ENCODE assay signal across 12 cellular contexts in genomic region chr3:117853923-117854322, GRCh38.
DNase-seq lines count a peak whose midpoint lies in the region; ATAC-seq, FAIRE-seq and TF ChIP-seq lines count a peak whose summit lies in the region.
"Had no signal": no experiment of that assay in that cellular context is flagged by ENCODE, and none has a peak within 500 bp of the region (broad histone marks: within the 10 kb centered on the region; RNA-seq: fewer than 3 reads in every experiment).

No MANE protein-coding gene starts in this region.

- peak; percentile 95 for ATAC-seq in RWPE2 (ENCODE audit: low read depth)
- no peak for ATAC-seq in GM18858 (IDR thresholded peaks at IDR 0.05; ENCODE audit: unreplicated experiment)
- no peak for ATAC-seq in HG03095 (IDR thresholded peaks at IDR 0.05; ENCODE audit: unreplicated experiment)

- no peak for TF ChIP-seq POLR2A in GM12892 (IDR thresholded peaks at IDR 0.05; ENCODE audit: low read depth, low read length)

- no peaks in the 10 kb centered on the region for H3K9me3 ChIP-seq in RWPE2 (ENCODE audit: severe bottlenecking)

- no peaks in the 10 kb centered on the region for H3K9me3 Mint-ChIP-seq in progenitor cell of endocrine pancreas (ENCODE audit: low read depth)

- DNase-seq in AG08396 (ENCODE audit: low spot score) (peak; percentile 33), HT-29 (ENCODE audit: low spot score) (peak; percentile 22), RWPE2 (ENCODE audit: low spot score) (no peak), fibroblast of the conjunctiva (ENCODE audit: low read depth) (peak; percentile 24), progenitor cell of endocrine pancreas (ENCODE audit: low spot score, unreplicated experiment) (no peak), GM12892 (ENCODE audit: insufficient read length) (no peak)
- DNase-seq: hypothalamus, Karpas-422, spleen had no signal

- H3K4me3 ChIP-seq in RWPE2 (ENCODE audit: severe bottlenecking), result no peak overlapping the region
- H3K4me3 ChIP-seq: spleen had no signal

- FAIRE-seq in GM12892 (lab: Jason Lieb, UNC), result no peak
- FAIRE-seq: GM12891 had no signal

- no peaks in the 10 kb centered on the region for H3K4me1 ChIP-seq in RWPE2 (ENCODE audit: insufficient read depth, poor library complexity, severe bottlenecking)
- H3K4me1 ChIP-seq: spleen had no signal

- TF ChIP-seq CTCF in RWPE2 (IDR thresholded peaks at IDR 0.05; ENCODE audit: poor library complexity, severe bottlenecking) (no peak), progenitor cell of endocrine pancreas (IDR thresholded peaks at IDR 0.05; ENCODE audit: unreplicated experiment) (no peak)

- H3K4me3 Mint-ChIP-seq in progenitor cell of endocrine pancreas (ENCODE audit: low read depth), result no peak overlapping the region

- H3K27ac Mint-ChIP-seq in progenitor cell of endocrine pancreas, result no peak overlapping the region

- H3K27me3 ChIP-seq in RWPE2 (ENCODE audit: insufficient read depth, poor library complexity, severe bottlenecking), result no peaks in the 10 kb centered on the region
- H3K27me3 ChIP-seq: spleen had no signal

- no peaks in the 10 kb centered on the region for H3K4me1 Mint-ChIP-seq in progenitor cell of endocrine pancreas (ENCODE audit: low read depth)

- no peaks in the 10 kb centered on the region for H3K36me3 ChIP-seq in RWPE2 (ENCODE audit: low read depth)
- H3K36me3 ChIP-seq: spleen had no signal

- no peak overlapping the region for H3K27ac ChIP-seq in RWPE2 (ENCODE audit: poor library complexity, severe bottlenecking)
- H3K27ac ChIP-seq: spleen had no signal

- H3K27me3 Mint-ChIP-seq in progenitor cell of endocrine pancreas, result no peaks in the 10 kb centered on the region

- no peaks in the 10 kb centered on the region for H3K36me3 Mint-ChIP-seq in progenitor cell of endocrine pancreas (ENCODE audit: insufficient read depth)

Comparison
In these comparisons a context has a peak if more than half of its experiments do, and no peak if none do; other contexts are left out.
1. DNase-seq: peak in AG08396 (single experiment), HT-29 (single experiment) and fibroblast of the conjunctiva (single experiment); none in RWPE2 (single experiment), progenitor cell of endocrine pancreas (single experiment) and GM12892 (single experiment).